27 cellular contexts compared by ENCODE assay signal in genomic region chr2:4530231-4530630, GRCh38.
"Had no signal": no experiment of that assay in that cellular context is flagged by ENCODE, and none has a peak within 500 bp of the region (broad histone marks: within the 10 kb centered on the region; RNA-seq: fewer than 3 reads in every experiment).

No MANE protein-coding gene starts in this region.

- H2AFZ ChIP-seq: neural progenitor cell, parathyroid adenoma had no signal

- H3K27me3 ChIP-seq: neural progenitor cell, ovary, spleen, suprapubic skin, testis, tibial artery, transverse colon, upper lobe of right lung, uterus had no signal

- H3K9me3 ChIP-seq: ovary, psoas muscle, suprapubic skin, testis, tibial artery, upper lobe of right lung, uterus had no signal

- H3K9ac ChIP-seq: neural progenitor cell, parathyroid adenoma had no signal

- H3K27ac ChIP-seq: neural progenitor cell, ovary, parathyroid adenoma, psoas muscle, skin epidermis, spleen, suprapubic skin, testis, tibial artery, transverse colon, upper lobe of right lung, uterus had no signal

- H3K36me3 ChIP-seq: neural progenitor cell, ovary, spleen, suprapubic skin, tibial artery, transverse colon, upper lobe of right lung, uterus had no signal

- H3K4me3 ChIP-seq: neural progenitor cell, ovary, psoas muscle, skin epidermis, smooth muscle cell, spleen, suprapubic skin, testis, tibial artery, transverse colon, upper lobe of right lung, uterus had no signal

- H3K4me1 ChIP-seq: parathyroid adenoma, psoas muscle, spleen, suprapubic skin, testis, tibial artery, transverse colon, upper lobe of right lung, uterus had no signal

- ATAC-seq: natural killer cell; psoas muscle; sciatic nerve; stimulated activated memory B cell treated with anti-CD40 and anti-IgM and Interleukin-4, amounts not matched to agents 10 μg/mL and 1 μg/mL and 100 μg/mL, for 72 hours; stimulated activated naive CD8-positive, alpha-beta T cell treated with anti-CD3 and anti-CD28 coated beads, Interleukin-15, amount 100 ng/mL, for 72 hours; stimulated activated naive CD8-positive, alpha-beta T cell treated with anti-CD3 and anti-CD28 coated beads, Interleukin-15, Interleukin-2, amounts not matched to agents 100 U/mL and 50 U/mL, for 24 hours had no signal

- H3K4me2 ChIP-seq: neural progenitor cell, smooth muscle cell had no signal

- DNase-seq: natural killer cell; occipital lobe; ovary; psoas muscle; right cardiac atrium; spleen; stimulated activated CD4-positive, alpha-beta T cell treated with anti-CD3 and anti-CD28 coated beads, Interleukin-12 subunit alpha, Interleukin-12 subunit beta, amount 100 ng/mL, for 4 hours; stimulated activated CD4-positive, alpha-beta T cell treated with anti-CD3 and anti-CD28 coated beads, Interleukin-1b, Interleukin-23, amount 100 ng/mL, for 48 hours; stimulated activated CD4-positive, alpha-beta T cell treated with anti-CD3 and anti-CD28 coated beads, Interleukin-4, amount 100 ng/mL, for 1 hour; stimulated activated CD4-positive, alpha-beta T cell treated with anti-CD3 and anti-CD28 coated beads, Interleukin-4, amount 100 ng/mL, for 4 hours; stimulated activated CD8-positive, alpha-beta memory T cell treated with anti-CD3 and anti-CD28 coated beads, Interleukin-4, amount 100 ng/mL, for 48 hours; stimulated activated naive CD4-positive, alpha-beta T cell; stimulated activated naive CD8-positive, alpha-beta T cell treated with anti-CD3 and anti-CD28 coated beads, Interleukin-15, amount 100 ng/mL, for 72 hours; stimulated activated naive CD8-positive, alpha-beta T cell treated with anti-CD3 and anti-CD28 coated beads, Interleukin-15, Interleukin-2, amounts not matched to agents 100 U/mL and 50 U/mL, for 24 hours; substantia nigra; testis; tibial artery; transverse colon; upper lobe of right lung; uterus had no signal

- H3K79me2 ChIP-seq: parathyroid adenoma had no signal
